In the genomic region with DNA sequence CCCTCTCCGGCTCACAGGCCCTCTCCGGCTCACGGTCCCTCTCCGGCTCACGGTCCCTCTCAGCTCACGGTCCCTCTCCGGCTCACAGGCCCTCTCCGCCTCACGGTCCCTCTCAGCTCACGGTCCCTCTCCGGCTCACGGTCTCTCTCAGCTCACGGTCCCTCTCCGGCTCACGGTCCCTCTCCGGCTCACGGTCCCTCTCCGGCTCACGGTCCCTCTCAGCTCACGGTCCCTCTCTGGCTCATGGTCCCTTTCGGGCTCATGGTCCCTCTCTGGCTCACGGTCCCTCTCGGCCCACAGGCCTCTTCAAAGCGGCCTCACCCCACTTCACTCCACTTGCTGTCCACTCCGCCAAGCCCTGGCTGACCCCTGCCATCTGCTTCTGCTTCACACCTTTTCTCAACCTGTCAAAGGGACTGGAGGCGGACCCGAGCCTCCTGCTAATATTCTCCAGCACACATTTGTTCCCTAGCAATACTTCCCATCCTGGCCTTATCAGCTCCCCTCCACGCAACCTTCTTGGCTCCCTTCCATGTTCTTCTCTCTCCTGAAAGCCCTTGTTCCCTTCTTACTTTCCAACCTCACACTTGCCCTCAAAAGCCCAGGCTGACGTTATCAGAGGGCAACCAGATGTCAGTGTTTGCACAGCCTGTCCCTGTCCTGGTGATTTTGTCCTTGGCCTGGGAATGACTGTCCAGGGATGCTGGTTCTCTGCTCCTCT, we compare ENCODE assay signal across 1 cellular context.
TF ChIP-seq lines count a peak whose summit lies in the region.

No MANE protein-coding gene starts in this region.

TF ChIP-seq in K562, 482 proteins besides CTCF, POLR2A, EP300 and RAD21 (continued from another document and continues in another):
- TF ChIP-seq, protein P1, sequence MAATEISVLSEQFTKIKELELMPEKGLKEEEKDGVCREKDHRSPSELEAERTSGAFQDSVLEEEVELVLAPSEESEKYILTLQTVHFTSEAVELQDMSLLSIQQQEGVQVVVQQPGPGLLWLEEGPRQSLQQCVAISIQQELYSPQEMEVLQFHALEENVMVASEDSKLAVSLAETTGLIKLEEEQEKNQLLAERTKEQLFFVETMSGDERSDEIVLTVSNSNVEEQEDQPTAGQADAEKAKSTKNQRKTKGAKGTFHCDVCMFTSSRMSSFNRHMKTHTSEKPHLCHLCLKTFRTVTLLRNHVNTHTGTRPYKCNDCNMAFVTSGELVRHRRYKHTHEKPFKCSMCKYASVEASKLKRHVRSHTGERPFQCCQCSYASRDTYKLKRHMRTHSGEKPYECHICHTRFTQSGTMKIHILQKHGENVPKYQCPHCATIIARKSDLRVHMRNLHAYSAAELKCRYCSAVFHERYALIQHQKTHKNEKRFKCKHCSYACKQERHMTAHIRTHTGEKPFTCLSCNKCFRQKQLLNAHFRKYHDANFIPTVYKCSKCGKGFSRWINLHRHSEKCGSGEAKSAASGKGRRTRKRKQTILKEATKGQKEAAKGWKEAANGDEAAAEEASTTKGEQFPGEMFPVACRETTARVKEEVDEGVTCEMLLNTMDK (IDR thresholded peaks at IDR 0.05; ENCODE audit: borderline replicate concordance, insufficient read depth, low read depth, low read length, poor library complexity, severe bottlenecking) = no peak
- TF ChIP-seq, protein P2, sequence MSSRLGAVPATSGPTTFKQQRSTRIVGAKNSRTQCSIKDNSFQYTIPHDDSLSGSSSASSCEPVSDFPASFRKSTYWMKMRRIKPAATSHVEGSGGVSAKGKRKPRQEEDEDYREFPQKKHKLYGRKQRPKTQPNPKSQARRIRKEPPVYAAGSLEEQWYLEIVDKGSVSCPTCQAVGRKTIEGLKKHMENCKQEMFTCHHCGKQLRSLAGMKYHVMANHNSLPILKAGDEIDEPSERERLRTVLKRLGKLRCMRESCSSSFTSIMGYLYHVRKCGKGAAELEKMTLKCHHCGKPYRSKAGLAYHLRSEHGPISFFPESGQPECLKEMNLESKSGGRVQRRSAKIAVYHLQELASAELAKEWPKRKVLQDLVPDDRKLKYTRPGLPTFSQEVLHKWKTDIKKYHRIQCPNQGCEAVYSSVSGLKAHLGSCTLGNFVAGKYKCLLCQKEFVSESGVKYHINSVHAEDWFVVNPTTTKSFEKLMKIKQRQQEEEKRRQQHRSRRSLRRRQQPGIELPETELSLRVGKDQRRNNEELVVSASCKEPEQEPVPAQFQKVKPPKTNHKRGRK (tag; IDR thresholded peaks at IDR 0.05) = no peak
- peak; percentile 70 for TF ChIP-seq FOSL1 (tag; conservative IDR thresholded peaks at IDR 0.05)
- no peak for TF ChIP-seq ZNF75A (CRISPR knock-in tag; IDR thresholded peaks at IDR 0.05)
- TF ChIP-seq KAT7 (CRISPR knock-in tag; IDR thresholded peaks at IDR 0.05; ENCODE audit: borderline replicate concordance) = no peak
- peak; percentile 94 for TF ChIP-seq MTA1 (IDR thresholded peaks at IDR 0.05; ENCODE audit: borderline replicate concordance)
- TF ChIP-seq, protein P3, sequence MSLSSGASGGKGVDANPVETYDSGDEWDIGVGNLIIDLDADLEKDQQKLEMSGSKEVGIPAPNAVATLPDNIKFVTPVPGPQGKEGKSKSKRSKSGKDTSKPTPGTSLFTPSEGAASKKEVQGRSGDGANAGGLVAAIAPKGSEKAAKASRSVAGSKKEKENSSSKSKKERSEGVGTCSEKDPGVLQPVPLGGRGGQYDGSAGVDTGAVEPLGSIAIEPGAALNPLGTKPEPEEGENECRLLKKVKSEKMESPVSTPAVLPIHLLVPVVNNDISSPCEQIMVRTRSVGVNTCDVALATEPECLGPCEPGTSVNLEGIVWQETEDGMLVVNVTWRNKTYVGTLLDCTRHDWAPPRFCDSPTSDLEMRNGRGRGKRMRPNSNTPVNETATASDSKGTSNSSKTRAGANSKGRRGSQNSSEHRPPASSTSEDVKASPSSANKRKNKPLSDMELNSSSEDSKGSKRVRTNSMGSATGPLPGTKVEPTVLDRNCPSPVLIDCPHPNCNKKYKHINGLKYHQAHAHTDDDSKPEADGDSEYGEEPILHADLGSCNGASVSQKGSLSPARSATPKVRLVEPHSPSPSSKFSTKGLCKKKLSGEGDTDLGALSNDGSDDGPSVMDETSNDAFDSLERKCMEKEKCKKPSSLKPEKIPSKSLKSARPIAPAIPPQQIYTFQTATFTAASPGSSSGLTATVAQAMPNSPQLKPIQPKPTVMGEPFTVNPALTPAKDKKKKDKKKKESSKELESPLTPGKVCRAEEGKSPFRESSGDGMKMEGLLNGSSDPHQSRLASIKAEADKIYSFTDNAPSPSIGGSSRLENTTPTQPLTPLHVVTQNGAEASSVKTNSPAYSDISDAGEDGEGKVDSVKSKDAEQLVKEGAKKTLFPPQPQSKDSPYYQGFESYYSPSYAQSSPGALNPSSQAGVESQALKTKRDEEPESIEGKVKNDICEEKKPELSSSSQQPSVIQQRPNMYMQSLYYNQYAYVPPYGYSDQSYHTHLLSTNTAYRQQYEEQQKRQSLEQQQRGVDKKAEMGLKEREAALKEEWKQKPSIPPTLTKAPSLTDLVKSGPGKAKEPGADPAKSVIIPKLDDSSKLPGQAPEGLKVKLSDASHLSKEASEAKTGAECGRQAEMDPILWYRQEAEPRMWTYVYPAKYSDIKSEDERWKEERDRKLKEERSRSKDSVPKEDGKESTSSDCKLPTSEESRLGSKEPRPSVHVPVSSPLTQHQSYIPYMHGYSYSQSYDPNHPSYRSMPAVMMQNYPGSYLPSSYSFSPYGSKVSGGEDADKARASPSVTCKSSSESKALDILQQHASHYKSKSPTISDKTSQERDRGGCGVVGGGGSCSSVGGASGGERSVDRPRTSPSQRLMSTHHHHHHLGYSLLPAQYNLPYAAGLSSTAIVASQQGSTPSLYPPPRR (CRISPR knock-in tag; IDR thresholded peaks at IDR 0.05; ENCODE audit: borderline replicate concordance) = no peak
- TF ChIP-seq NCOR1 (IDR thresholded peaks at IDR 0.05) = peak; percentile 94
- TF ChIP-seq RBM39 (optimal IDR thresholded peaks at IDR 0.05; ENCODE audit: low read depth, low read length) = no peak
- TF ChIP-seq, protein P4, sequence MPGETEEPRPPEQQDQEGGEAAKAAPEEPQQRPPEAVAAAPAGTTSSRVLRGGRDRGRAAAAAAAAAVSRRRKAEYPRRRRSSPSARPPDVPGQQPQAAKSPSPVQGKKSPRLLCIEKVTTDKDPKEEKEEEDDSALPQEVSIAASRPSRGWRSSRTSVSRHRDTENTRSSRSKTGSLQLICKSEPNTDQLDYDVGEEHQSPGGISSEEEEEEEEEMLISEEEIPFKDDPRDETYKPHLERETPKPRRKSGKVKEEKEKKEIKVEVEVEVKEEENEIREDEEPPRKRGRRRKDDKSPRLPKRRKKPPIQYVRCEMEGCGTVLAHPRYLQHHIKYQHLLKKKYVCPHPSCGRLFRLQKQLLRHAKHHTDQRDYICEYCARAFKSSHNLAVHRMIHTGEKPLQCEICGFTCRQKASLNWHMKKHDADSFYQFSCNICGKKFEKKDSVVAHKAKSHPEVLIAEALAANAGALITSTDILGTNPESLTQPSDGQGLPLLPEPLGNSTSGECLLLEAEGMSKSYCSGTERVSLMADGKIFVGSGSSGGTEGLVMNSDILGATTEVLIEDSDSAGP (CRISPR knock-in tag; IDR thresholded peaks at IDR 0.05) = no peak
- peak; percentile 93 for TF ChIP-seq POLR2AphosphoS5 (IDR thresholded peaks at IDR 0.05; ENCODE audit: control insufficient read depth, insufficient read depth, low read depth, low read length)
- no peak for TF ChIP-seq PURB (CRISPR knock-in tag; IDR thresholded peaks at IDR 0.05; ENCODE audit: low read depth)
- no peak for TF ChIP-seq ZNF507 (tag; conservative IDR thresholded peaks at IDR 0.05)
- TF ChIP-seq, protein P5, sequence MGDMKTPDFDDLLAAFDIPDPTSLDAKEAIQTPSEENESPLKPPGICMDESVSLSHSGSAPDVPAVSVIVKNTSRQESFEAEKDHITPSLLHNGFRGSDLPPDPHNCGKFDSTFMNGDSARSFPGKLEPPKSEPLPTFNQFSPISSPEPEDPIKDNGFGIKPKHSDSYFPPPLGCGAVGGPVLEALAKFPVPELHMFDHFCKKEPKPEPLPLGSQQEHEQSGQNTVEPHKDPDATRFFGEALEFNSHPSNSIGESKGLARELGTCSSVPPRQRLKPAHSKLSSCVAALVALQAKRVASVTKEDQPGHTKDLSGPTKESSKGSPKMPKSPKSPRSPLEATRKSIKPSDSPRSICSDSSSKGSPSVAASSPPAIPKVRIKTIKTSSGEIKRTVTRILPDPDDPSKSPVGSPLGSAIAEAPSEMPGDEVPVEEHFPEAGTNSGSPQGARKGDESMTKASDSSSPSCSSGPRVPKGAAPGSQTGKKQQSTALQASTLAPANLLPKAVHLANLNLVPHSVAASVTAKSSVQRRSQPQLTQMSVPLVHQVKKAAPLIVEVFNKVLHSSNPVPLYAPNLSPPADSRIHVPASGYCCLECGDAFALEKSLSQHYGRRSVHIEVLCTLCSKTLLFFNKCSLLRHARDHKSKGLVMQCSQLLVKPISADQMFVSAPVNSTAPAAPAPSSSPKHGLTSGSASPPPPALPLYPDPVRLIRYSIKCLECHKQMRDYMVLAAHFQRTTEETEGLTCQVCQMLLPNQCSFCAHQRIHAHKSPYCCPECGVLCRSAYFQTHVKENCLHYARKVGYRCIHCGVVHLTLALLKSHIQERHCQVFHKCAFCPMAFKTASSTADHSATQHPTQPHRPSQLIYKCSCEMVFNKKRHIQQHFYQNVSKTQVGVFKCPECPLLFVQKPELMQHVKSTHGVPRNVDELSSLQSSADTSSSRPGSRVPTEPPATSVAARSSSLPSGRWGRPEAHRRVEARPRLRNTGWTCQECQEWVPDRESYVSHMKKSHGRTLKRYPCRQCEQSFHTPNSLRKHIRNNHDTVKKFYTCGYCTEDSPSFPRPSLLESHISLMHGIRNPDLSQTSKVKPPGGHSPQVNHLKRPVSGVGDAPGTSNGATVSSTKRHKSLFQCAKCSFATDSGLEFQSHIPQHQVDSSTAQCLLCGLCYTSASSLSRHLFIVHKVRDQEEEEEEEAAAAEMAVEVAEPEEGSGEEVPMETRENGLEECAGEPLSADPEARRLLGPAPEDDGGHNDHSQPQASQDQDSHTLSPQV (IDR thresholded peaks at IDR 0.05) = no peak
- TF ChIP-seq, protein P6, sequence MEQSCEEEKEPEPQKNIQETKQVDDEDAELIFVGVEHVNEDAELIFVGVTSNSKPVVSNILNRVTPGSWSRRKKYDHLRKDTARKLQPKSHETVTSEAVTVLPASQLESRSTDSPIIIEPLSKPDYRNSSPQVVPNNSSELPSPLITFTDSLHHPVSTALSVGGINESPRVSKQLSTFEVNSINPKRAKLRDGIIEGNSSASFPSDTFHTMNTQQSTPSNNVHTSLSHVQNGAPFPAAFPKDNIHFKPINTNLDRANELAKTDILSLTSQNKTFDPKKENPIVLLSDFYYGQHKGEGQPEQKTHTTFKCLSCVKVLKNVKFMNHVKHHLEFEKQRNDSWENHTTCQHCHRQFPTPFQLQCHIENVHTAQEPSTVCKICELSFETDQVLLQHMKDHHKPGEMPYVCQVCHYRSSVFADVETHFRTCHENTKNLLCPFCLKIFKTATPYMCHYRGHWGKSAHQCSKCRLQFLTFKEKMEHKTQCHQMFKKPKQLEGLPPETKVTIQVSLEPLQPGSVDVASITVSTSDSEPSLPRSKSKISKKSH (CRISPR knock-in tag; IDR thresholded peaks at IDR 0.05) = no peak
- no peak for TF ChIP-seq ZBTB7A (IDR thresholded peaks at IDR 0.05; ENCODE audit: borderline replicate concordance, control insufficient read depth, low read depth, low read length)
- TF ChIP-seq ZNF263 (CRISPR knock-in tag; IDR thresholded peaks at IDR 0.05; ENCODE audit: borderline replicate concordance) = no peak
- no peak for TF ChIP-seq ZNF324 (CRISPR knock-in tag; IDR thresholded peaks at IDR 0.05)
- TF ChIP-seq, protein P7, sequence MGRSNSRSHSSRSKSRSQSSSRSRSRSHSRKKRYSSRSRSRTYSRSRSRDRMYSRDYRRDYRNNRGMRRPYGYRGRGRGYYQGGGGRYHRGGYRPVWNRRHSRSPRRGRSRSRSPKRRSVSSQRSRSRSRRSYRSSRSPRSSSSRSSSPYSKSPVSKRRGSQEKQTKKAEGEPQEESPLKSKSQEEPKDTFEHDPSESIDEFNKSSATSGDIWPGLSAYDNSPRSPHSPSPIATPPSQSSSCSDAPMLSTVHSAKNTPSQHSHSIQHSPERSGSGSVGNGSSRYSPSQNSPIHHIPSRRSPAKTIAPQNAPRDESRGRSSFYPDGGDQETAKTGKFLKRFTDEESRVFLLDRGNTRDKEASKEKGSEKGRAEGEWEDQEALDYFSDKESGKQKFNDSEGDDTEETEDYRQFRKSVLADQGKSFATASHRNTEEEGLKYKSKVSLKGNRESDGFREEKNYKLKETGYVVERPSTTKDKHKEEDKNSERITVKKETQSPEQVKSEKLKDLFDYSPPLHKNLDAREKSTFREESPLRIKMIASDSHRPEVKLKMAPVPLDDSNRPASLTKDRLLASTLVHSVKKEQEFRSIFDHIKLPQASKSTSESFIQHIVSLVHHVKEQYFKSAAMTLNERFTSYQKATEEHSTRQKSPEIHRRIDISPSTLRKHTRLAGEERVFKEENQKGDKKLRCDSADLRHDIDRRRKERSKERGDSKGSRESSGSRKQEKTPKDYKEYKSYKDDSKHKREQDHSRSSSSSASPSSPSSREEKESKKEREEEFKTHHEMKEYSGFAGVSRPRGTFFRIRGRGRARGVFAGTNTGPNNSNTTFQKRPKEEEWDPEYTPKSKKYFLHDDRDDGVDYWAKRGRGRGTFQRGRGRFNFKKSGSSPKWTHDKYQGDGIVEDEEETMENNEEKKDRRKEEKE (IDR thresholded peaks at IDR 0.05; ENCODE audit: borderline replicate concordance in 1 of 2, control insufficient read depth in 1 of 2, low read depth in 2 of 2, low read length in 1 of 2) = no peak
- no peak for TF ChIP-seq ETS2 (tag; IDR thresholded peaks at IDR 0.05; ENCODE audit: borderline replicate concordance, poor library complexity, severe bottlenecking)
- peak; percentile 24; the same call in 1 of the 2 replicates for TF ChIP-seq RAD51 (IDR thresholded peaks at IDR 0.05; ENCODE audit: borderline replicate concordance, low read depth)
- no peak for TF ChIP-seq NFRKB (IDR thresholded peaks at IDR 0.05; ENCODE audit: low read depth)
- TF ChIP-seq, protein P8, sequence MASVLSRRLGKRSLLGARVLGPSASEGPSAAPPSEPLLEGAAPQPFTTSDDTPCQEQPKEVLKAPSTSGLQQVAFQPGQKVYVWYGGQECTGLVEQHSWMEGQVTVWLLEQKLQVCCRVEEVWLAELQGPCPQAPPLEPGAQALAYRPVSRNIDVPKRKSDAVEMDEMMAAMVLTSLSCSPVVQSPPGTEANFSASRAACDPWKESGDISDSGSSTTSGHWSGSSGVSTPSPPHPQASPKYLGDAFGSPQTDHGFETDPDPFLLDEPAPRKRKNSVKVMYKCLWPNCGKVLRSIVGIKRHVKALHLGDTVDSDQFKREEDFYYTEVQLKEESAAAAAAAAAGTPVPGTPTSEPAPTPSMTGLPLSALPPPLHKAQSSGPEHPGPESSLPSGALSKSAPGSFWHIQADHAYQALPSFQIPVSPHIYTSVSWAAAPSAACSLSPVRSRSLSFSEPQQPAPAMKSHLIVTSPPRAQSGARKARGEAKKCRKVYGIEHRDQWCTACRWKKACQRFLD (CRISPR knock-in tag; IDR thresholded peaks at IDR 0.05) = 0 out of 2 replicates have a peak, but pooled peaks have one; percentile 65
- no peak for TF ChIP-seq HIVEP1 (CRISPR knock-in tag; IDR thresholded peaks at IDR 0.05)
- TF ChIP-seq ILK (tag; IDR thresholded peaks at IDR 0.05; ENCODE audit: borderline replicate concordance, low read depth) = no peak
- no peak for TF ChIP-seq ZNF347 (CRISPR knock-in tag; IDR thresholded peaks at IDR 0.05; ENCODE audit: low read depth)
- no peak for TF ChIP-seq SAFB2 (IDR thresholded peaks at IDR 0.05; ENCODE audit: borderline replicate concordance, low read depth, low read length, severe bottlenecking)
- no peak for TF ChIP-seq SIN3B (IDR thresholded peaks at IDR 0.05; ENCODE audit: low read depth)
- TF ChIP-seq HDAC1 (IDR thresholded peaks at IDR 0.05) = peak in 1 of 2 experiments; percentile 95; a peak in 2 of 4 replicates
- no peak for TF ChIP-seq DDX20 (tag; IDR thresholded peaks at IDR 0.05; ENCODE audit: low read depth)
- peak; percentile 98 for TF ChIP-seq CTBP1 (IDR thresholded peaks at IDR 0.05; ENCODE audit: borderline replicate concordance)
- no peak; the same call in 1 of the 2 replicates for TF ChIP-seq DMBX1 (CRISPR knock-in tag; IDR thresholded peaks at IDR 0.05; ENCODE audit: borderline replicate concordance)
- TF ChIP-seq MCM3 (IDR thresholded peaks at IDR 0.05) = no peak
